In the genomic region with DNA sequence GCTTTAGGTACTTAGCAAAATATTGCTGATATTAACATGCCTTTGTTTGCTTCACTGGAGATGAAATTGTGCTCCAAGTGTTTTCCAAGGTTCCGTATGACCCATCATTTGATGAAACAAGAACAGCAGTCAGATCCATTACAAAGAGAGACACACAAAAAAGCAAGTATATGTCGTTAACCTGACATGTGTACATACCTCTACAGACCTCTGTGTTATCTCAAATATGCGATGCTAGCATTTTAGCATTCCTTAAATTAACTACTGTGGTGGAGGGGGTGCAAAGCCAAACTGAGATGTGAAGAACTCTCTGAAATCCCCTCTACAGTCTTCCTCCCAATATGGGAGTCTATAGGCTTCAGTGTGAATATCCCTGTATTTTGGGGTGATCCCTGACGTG, we compare ENCODE assay signal across 22 cellular contexts. TPM values are rescaled to one million over a fixed set of nuclear protein-coding genes. Genes with fewer than 3 reads are reported as not detected.
"Had no signal": no experiment of that assay in that cellular context is flagged by ENCODE, and none has a peak within 500 bp of the region (broad histone marks: within the 10 kb centered on the region; RNA-seq: fewer than 3 reads in every experiment).

No MANE protein-coding gene starts in this region.

- H3K4me3 ChIP-seq: ascending aorta, body of pancreas had no signal

- H3K27ac ChIP-seq: ascending aorta, VCaP had no signal

- H3K9me3 ChIP-seq: ascending aorta, body of pancreas had no signal

- H3K36me3 Mint-ChIP-seq: activated CD4-positive, alpha-beta memory T cell treated with anti-CD3 and anti-CD28 coated beads for 36 hours; activated naive CD4-positive, alpha-beta T cell treated with anti-CD3 and anti-CD28 coated beads, Interleukin-2, amount 10 ng/mL, durations not matched to agents 7 days and 5 days had no signal

- H3K36me3 ChIP-seq: ascending aorta had no signal

- H3K4me1 ChIP-seq: ascending aorta, body of pancreas had no signal

- H3K27me3 Mint-ChIP-seq: activated CD4-positive, alpha-beta memory T cell treated with anti-CD3 and anti-CD28 coated beads for 36 hours had no signal

- H3K9me3 Mint-ChIP-seq: activated CD4-positive, alpha-beta memory T cell treated with anti-CD3 and anti-CD28 coated beads for 36 hours; activated naive CD4-positive, alpha-beta T cell treated with anti-CD3 and anti-CD28 coated beads, Interleukin-2, amount 10 ng/mL, durations not matched to agents 7 days and 5 days had no signal

- H3K27ac Mint-ChIP-seq: activated naive CD4-positive, alpha-beta T cell treated with anti-CD3 and anti-CD28 coated beads, Interleukin-2, amount 10 ng/mL, durations not matched to agents 7 days and 5 days had no signal

- H3K4me3 Mint-ChIP-seq: activated CD4-positive, alpha-beta memory T cell treated with anti-CD3 and anti-CD28 coated beads for 36 hours; activated naive CD4-positive, alpha-beta T cell treated with anti-CD3 and anti-CD28 coated beads, Interleukin-2, amount 10 ng/mL, durations not matched to agents 7 days and 5 days had no signal

- DNase-seq: activated CD4-positive, alpha-beta T cell treated with anti-CD3 and anti-CD28 coated beads for 4 hours; activated CD8-positive, alpha-beta memory T cell treated with anti-CD3 and anti-CD28 coated beads, Interleukin-2, amount 50 U/mL, for 4 hours; activated gamma-delta T cell treated with Interleukin-2 at 50 U/mL for 16 hours; activated naive CD4-positive, alpha-beta T cell treated with anti-CD3 and anti-CD28 coated beads, Interleukin-2, amount 10 ng/mL, durations not matched to agents 7 days and 5 days; amniotic stem cell; body of pancreas; central memory CD4-positive, alpha-beta T cell; IMR-90; KG1; NCI-H1092; NCI-H2029; NCI-H2107; NCI-H2171 treated with DMSO at 0.1 percent for 48 hours; NCI-H226; NCI-H82; SIG-M5 had no signal

- H3K27me3 ChIP-seq: ascending aorta, body of pancreas had no signal

RNA-seq across cellular contexts. Expression of gene ZAP70, which starts 39.0 kb away (rescaled TPM):
- total RNA-seq: bronchial epithelial cell, MCF 10A, NCI-H460 had no signal
